Comparison of ENCODE assay signal across 10 cellular contexts in the genomic region with DNA sequence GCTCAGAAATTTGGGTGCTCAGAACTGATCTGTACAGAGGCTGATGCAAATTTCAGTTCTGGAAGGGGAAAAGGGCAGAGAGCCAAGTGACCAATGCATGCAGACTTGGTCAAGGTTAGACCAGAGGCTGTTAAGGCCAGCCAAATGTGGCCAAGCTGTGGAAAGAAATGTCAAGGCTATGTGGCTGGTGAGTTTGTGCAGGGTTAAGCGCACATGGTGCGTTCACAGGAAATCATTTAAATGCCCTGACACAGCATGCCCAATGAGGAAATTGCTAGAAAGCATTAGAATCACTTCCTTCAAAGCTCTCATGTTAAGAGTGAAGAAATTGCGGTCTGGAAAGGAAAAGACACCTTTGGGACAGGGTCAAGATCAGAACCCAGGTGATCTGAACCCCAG. TPM values are rescaled to one million over a fixed set of nuclear protein-coding genes. Genes with fewer than 3 reads are reported as not detected.
A peak's percentile ranks its signal among the peaks of the same experiment; 100 is the strongest.
DNase-seq lines count a peak whose midpoint lies in the region; ATAC-seq and TF ChIP-seq lines count a peak whose summit lies in the region.
"Had no signal": no experiment of that assay in that cellular context is flagged by ENCODE, and none has a peak within 500 bp of the region (broad histone marks: within the 10 kb centered on the region; RNA-seq: fewer than 3 reads in every experiment).

No MANE protein-coding gene starts in this region.

- no peaks in the 10 kb centered on the region for H3K36me3 Mint-ChIP-seq in activated T-cell treated with anti-CD3 and anti-CD28 coated beads, Interleukin-2, amount 50 U/mL, for 72 hours (ENCODE audit: insufficient read depth in 2 of 2)
- no peaks in the 10 kb centered on the region for H3K36me3 Mint-ChIP-seq in activated T-cell treated with anti-CD3 and anti-CD28 coated beads, Interleukin-2, amount 50 U/mL, for 24 hours (ENCODE audit: low read depth)
- H3K36me3 Mint-ChIP-seq in stimulated activated memory B cell treated with anti-CD40 and anti-IgM and Interleukin-4, amounts not matched to agents 10 μg/mL and 1 μg/mL and 100 μg/mL, for 72 hours: no peaks in the 10 kb centered on the region

- no peak overlapping the region for H2AFZ ChIP-seq in OCI-LY3 (ENCODE audit: low read depth, low read length)

- no peak overlapping the region for H3K27ac Mint-ChIP-seq in activated T-cell treated with anti-CD3 and anti-CD28 coated beads, Interleukin-2, amount 50 U/mL, for 72 hours
- no peak overlapping the region for H3K27ac Mint-ChIP-seq in activated T-cell treated with anti-CD3 and anti-CD28 coated beads, Interleukin-2, amount 50 U/mL, for 24 hours
- H3K27ac Mint-ChIP-seq in stimulated activated memory B cell treated with anti-CD40 and anti-IgM and Interleukin-4, amounts not matched to agents 10 μg/mL and 1 μg/mL and 100 μg/mL, for 72 hours: peak overlapping the region; percentile 13

- no peaks in the 10 kb centered on the region for H4K20me1 ChIP-seq in OCI-LY3 (ENCODE audit: insufficient read depth, low read length)

- no peaks in the 10 kb centered on the region for H3K9me3 ChIP-seq in OCI-LY3 (ENCODE audit: insufficient read depth, low read length)
- H3K9me3 ChIP-seq: HAP-1, MG63 had no signal

- no peak for TF ChIP-seq CTCF in OCI-LY3 (IDR thresholded peaks at IDR 0.05; ENCODE audit: low read depth, low read length)

- H3K36me3 ChIP-seq in OCI-LY3 (replicated peaks; ENCODE audit: low read depth, low read length): no peaks in the 10 kb centered on the region
- H3K36me3 ChIP-seq: HAP-1 had no signal

- no peaks in the 10 kb centered on the region for H3K9me3 Mint-ChIP-seq in activated T-cell treated with anti-CD3 and anti-CD28 coated beads, Interleukin-2, amount 50 U/mL, for 72 hours
- no peaks in the 10 kb centered on the region for H3K9me3 Mint-ChIP-seq in activated T-cell treated with anti-CD3 and anti-CD28 coated beads, Interleukin-2, amount 50 U/mL, for 24 hours
- H3K9me3 Mint-ChIP-seq in stimulated activated memory B cell treated with anti-CD40 and anti-IgM and Interleukin-4, amounts not matched to agents 10 μg/mL and 1 μg/mL and 100 μg/mL, for 72 hours: no peaks in the 10 kb centered on the region

- H3K27me3 Mint-ChIP-seq in activated T-cell treated with anti-CD3 and anti-CD28 coated beads, Interleukin-2, amount 50 U/mL, for 72 hours (ENCODE audit: low read depth): peaks cover 46% of the 10 kb centered on the region
- H3K27me3 Mint-ChIP-seq in activated T-cell treated with anti-CD3 and anti-CD28 coated beads, Interleukin-2, amount 50 U/mL, for 24 hours: peaks cover 34% of the 10 kb centered on the region
- H3K27me3 Mint-ChIP-seq in stimulated activated memory B cell treated with anti-CD40 and anti-IgM and Interleukin-4, amounts not matched to agents 10 μg/mL and 1 μg/mL and 100 μg/mL, for 72 hours: peaks cover 10% of the 10 kb centered on the region

- DNase-seq in activated T-cell treated with anti-CD3 and anti-CD28 coated beads, Interleukin-2, amount 50 U/mL, for 72 hours: no peak
- no peak for DNase-seq in activated T-cell treated with anti-CD3 and anti-CD28 coated beads, Interleukin-2, amount 50 U/mL, for 24 hours
- DNase-seq in Kasumi-1 (lab: John Stamatoyannopoulos, UW): no peak
- DNase-seq in NCI-H2227 treated with DMSO at 0.1 percent for 48 hours (lab: John Stamatoyannopoulos, UW): no peak

- H3K4me1 ChIP-seq in OCI-LY3 (ENCODE audit: low read length): peaks cover 27% of the 10 kb centered on the region

- peak overlapping the region in 1 of 2 donors; percentile 16 for H3K4me3 Mint-ChIP-seq in activated T-cell treated with anti-CD3 and anti-CD28 coated beads, Interleukin-2, amount 50 U/mL, for 72 hours
- no peak overlapping the region for H3K4me3 Mint-ChIP-seq in activated T-cell treated with anti-CD3 and anti-CD28 coated beads, Interleukin-2, amount 50 U/mL, for 24 hours
- H3K4me3 Mint-ChIP-seq in stimulated activated memory B cell treated with anti-CD40 and anti-IgM and Interleukin-4, amounts not matched to agents 10 μg/mL and 1 μg/mL and 100 μg/mL, for 72 hours: no peak overlapping the region

- H3K27ac ChIP-seq in OCI-LY3 (ENCODE audit: low read length): peak overlapping the region; percentile 18; the same call in 1 of the 2 replicates

- H3K27me3 ChIP-seq in OCI-LY3 (ENCODE audit: low read depth, low read length): peaks cover 64% of the 10 kb centered on the region
- H3K27me3 ChIP-seq: MG63 had no signal

- H3K9ac ChIP-seq in OCI-LY3 (ENCODE audit: low read length): no peak overlapping the region

- H3K4me1 Mint-ChIP-seq in activated T-cell treated with anti-CD3 and anti-CD28 coated beads, Interleukin-2, amount 50 U/mL, for 72 hours (ENCODE audit: low read depth): peaks cover 25% of the 10 kb centered on the region
- H3K4me1 Mint-ChIP-seq in activated T-cell treated with anti-CD3 and anti-CD28 coated beads, Interleukin-2, amount 50 U/mL, for 24 hours (ENCODE audit: low read depth): peaks cover 14% of the 10 kb centered on the region
- H3K4me1 Mint-ChIP-seq in stimulated activated memory B cell treated with anti-CD40 and anti-IgM and Interleukin-4, amounts not matched to agents 10 μg/mL and 1 μg/mL and 100 μg/mL, for 72 hours: peaks cover 32% of the 10 kb centered on the region

- peak overlapping the region; percentile 69 for H3K4me2 ChIP-seq in OCI-LY3 (ENCODE audit: low read length)

- H3K79me2 ChIP-seq in OCI-LY3 (ENCODE audit: low read length): no peaks in the 10 kb centered on the region

- ATAC-seq in activated T-cell treated with anti-CD3 and anti-CD28 coated beads, Interleukin-2, amount 50 U/mL, for 72 hours (replicated peaks in 1 of 2): peak; percentile 18 to 22
- peak; percentile 29 for ATAC-seq in HG03060 (IDR thresholded peaks at IDR 0.05; ENCODE audit: low read depth, unreplicated experiment)
- ATAC-seq in stimulated activated memory B cell treated with anti-CD40 and anti-IgM and Interleukin-4, amounts not matched to agents 10 μg/mL and 1 μg/mL and 100 μg/mL, for 72 hours: peak; percentile 80
- ATAC-seq in HG03280 (IDR thresholded peaks at IDR 0.05; ENCODE audit: unreplicated experiment): no peak

- no peak overlapping the region for H3K4me3 ChIP-seq in OCI-LY3 (ENCODE audit: low read length)
- H3K4me3 ChIP-seq: HAP-1, MG63 had no signal

RNA-seq across cellular contexts. Expression of gene PTPN3, which starts 58.0 kb away (rescaled TPM):
- 1 to 10 TPM; 2.7 to 5.4 TPM for total RNA-seq in activated T-cell treated with anti-CD3 and anti-CD28 coated beads, Interleukin-2, amount 50 U/mL, for 72 hours
